In the genomic region with DNA sequence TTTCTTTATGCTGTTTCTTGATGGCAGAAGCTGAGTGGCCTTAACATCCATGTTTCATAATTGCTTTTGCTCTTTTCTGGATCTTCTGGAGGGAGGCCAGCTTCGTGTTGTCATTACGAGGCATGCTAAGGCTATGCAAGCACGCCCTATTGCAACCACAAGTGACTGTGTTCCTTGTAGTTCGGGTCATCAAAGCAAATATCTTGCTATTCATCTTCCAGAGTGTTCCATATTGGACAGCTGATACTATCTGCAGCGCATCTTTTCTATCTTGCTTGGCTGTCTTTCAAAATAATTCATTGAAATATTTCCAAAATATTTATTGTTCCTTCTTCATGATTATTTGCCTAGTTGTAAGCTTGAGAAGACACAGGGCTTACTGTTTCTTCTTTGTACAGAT, we compare ENCODE assay signal across 13 cellular contexts. TPM values are rescaled to one million over a fixed set of nuclear protein-coding genes. Genes with fewer than 3 reads are reported as not detected.
DNase-seq lines count a peak whose midpoint lies in the region; ATAC-seq and TF ChIP-seq lines count a peak whose summit lies in the region.
"Had no signal": no experiment of that assay in that cellular context is flagged by ENCODE, and none has a peak within 500 bp of the region (broad histone marks: within the 10 kb centered on the region; RNA-seq: fewer than 3 reads in every experiment).

No MANE protein-coding gene starts in this region.

- no peak overlapping the region for H2BK12ac ChIP-seq in mesenchymal stem cell (ENCODE audit: low read length in 2 of 2)

- H3K4me2 ChIP-seq in IMR-90 (ENCODE audit: low read depth, low read length) (no peak overlapping the region), mesenchymal stem cell (ENCODE audit: low read length, poor library complexity, severe bottlenecking) (no peak overlapping the region)

- POLR2A ChIA-PET in IMR-90 (lab: Charles Lee; ENCODE audit: unreplicated experiment) (no interaction called here), MCF 10A (lab: Yijun Ruan, JAX) (interaction anchor here (0.7 to 0.8 kb wide), 2 partner anchors 13 to 17 kb away, joined by 3 read pairs; no protein-coding TSS in a partner anchor)

- intact Hi-C loops in IMR-90 (cut with micrococcal nuclease), result no loop called here
- intact Hi-C loops in MCF 10A (cut with micrococcal nuclease), result loop anchor here (2.0 kb wide), 1 partner anchor 323 kb away; no protein-coding TSS in a partner anchor

- WGBS in IMR-90 (ENCODE audit: extremely low coverage in 2 of 2, insufficient read length in 1 of 2), 2 experiments, result no CpG with 5 or more reads among the region's 5 CpGs
- 40% methylated on average over 5 of the region's 5 CpGs for WGBS in mesenchymal stem cell

- H2BK5ac ChIP-seq in IMR-90 (ENCODE audit: low read depth, low read length, poor library complexity, severe bottlenecking) (no peak overlapping the region), mesenchymal stem cell (ENCODE audit: low read depth, low read length, poor library complexity, severe bottlenecking) (no peak overlapping the region)

- H3K79me1 ChIP-seq in IMR-90 (ENCODE audit: low read depth in 1 of 2, low read length in 2 of 2), result no peaks in the 10 kb centered on the region
- H3K79me1 ChIP-seq in mesenchymal stem cell (replicated peaks; ENCODE audit: low read length, poor library complexity, severe bottlenecking), result no peaks in the 10 kb centered on the region

- no peak overlapping the region for H3K4me3 Mint-ChIP-seq in MCF 10A (ENCODE audit: unreplicated experiment)
- H3K4me3 Mint-ChIP-seq: activated CD4-positive, alpha-beta T cell treated with anti-CD3 and anti-CD28 coated beads, Interleukin-2, amount 10 ng/mL, durations not matched to agents 7 days and 5 days had no signal

- H3K27ac Mint-ChIP-seq in MCF 10A (ENCODE audit: low read depth, unreplicated experiment), result no peak overlapping the region
- H3K27ac Mint-ChIP-seq: activated CD4-positive, alpha-beta T cell treated with anti-CD3 and anti-CD28 coated beads, Interleukin-2, amount 10 ng/mL, durations not matched to agents 7 days and 5 days had no signal

- H3K4ac ChIP-seq in IMR-90 (ENCODE audit: low read depth, low read length) (no peak overlapping the region), mesenchymal stem cell (ENCODE audit: low read depth in 1 of 2, low read length in 2 of 2) (no peak overlapping the region)

- no peaks in the 10 kb centered on the region for H3K9me1 ChIP-seq in IMR-90 (ENCODE audit: insufficient read depth, low read length)

- no peaks in the 10 kb centered on the region for H4K20me1 ChIP-seq in IMR-90 (ENCODE audit: insufficient read depth, low read length)

- H4K8ac ChIP-seq in IMR-90 (ENCODE audit: low read depth in 2 of 2, low read length in 2 of 2) (no peak overlapping the region), mesenchymal stem cell (ENCODE audit: low read length) (no peak overlapping the region)

- H3K4me3 ChIP-seq in IMR-90 (ENCODE audit: insufficient read depth, low read depth, low read length) (no peak overlapping the region), mesenchymal stem cell (ENCODE audit: insufficient read depth in 1 of 2, low read depth in 1 of 2, low read length in 2 of 2) (no peak overlapping the region)

- no peak overlapping the region for H3K23ac ChIP-seq in IMR-90 (ENCODE audit: low read depth, low read length)
- H3K23ac ChIP-seq in mesenchymal stem cell (ENCODE audit: low read length in 2 of 2), result no peak overlapping the region

- H3K36me3 Mint-ChIP-seq in MCF 10A (ENCODE audit: insufficient read depth, unreplicated experiment), result no peaks in the 10 kb centered on the region

- TF ChIP-seq CTCF in IMR-90 (conservative IDR thresholded peaks at IDR 0.05; ENCODE audit: low read depth, low read length) (no peak), MCF 10A (IDR thresholded peaks at IDR 0.05; ENCODE audit: unreplicated experiment) (no peak), GM10266 (IDR thresholded peaks at IDR 0.05; ENCODE audit: control insufficient read depth, insufficient read depth, low read depth, missing control alignments) (no peak)

- no peak for ATAC-seq in IMR-90 (ENCODE audit: low read depth)
- no peak for ATAC-seq in GM21367 (IDR thresholded peaks at IDR 0.05; ENCODE audit: unreplicated experiment)
- no peak for ATAC-seq in GM21825 (IDR thresholded peaks at IDR 0.05; ENCODE audit: unreplicated experiment)
- ATAC-seq: left lobe of liver had no signal

- dilution Hi-C loops in IMR-90 (cut with HindIII; ENCODE audit: low sequenced_read_pairs, unreplicated experiment), result no loop called here

- H3K36me3 ChIP-seq in IMR-90 (ENCODE audit: control insufficient read depth, insufficient read depth, low read length) (no peaks in the 10 kb centered on the region), mesenchymal stem cell (ENCODE audit: control insufficient read depth in 1 of 2, insufficient read depth in 2 of 2, low read depth in 1 of 2, low read length in 2 of 2) (no peaks in the 10 kb centered on the region)

- peaks cover 44% of the 10 kb centered on the region for H3K27me3 Mint-ChIP-seq in MCF 10A (ENCODE audit: insufficient read depth, unreplicated experiment)

- no peak for TF ChIP-seq POLR2A in IMR-90 (IDR thresholded peaks at IDR 0.05; ENCODE audit: low read depth, low read length)

- no peak overlapping the region for H2AK9ac ChIP-seq in IMR-90 (replicated peaks; ENCODE audit: low read depth, low read length, poor library complexity)

- no peaks in the 10 kb centered on the region for H3K9me3 Mint-ChIP-seq in MCF 10A (ENCODE audit: unreplicated experiment)
- H3K9me3 Mint-ChIP-seq: activated CD4-positive, alpha-beta T cell treated with anti-CD3 and anti-CD28 coated beads, Interleukin-2, amount 10 ng/mL, durations not matched to agents 7 days and 5 days had no signal

- H2BK120ac ChIP-seq in IMR-90 (ENCODE audit: low read depth, low read length) (no peak overlapping the region), mesenchymal stem cell (ENCODE audit: low read depth, low read length) (no peak overlapping the region)

- H2AFZ ChIP-seq in IMR-90 (replicated peaks; ENCODE audit: low read length, poor library complexity) (no peak overlapping the region), mesenchymal stem cell (ENCODE audit: low read depth, low read length) (no peak overlapping the region)

- no peak for TF ChIP-seq RAD21 in IMR-90 (IDR thresholded peaks at IDR 0.05; ENCODE audit: low read length)

- H3K14ac ChIP-seq in IMR-90 (replicated peaks; ENCODE audit: low read depth, low read length), result no peak overlapping the region
- H3K14ac ChIP-seq in mesenchymal stem cell (ENCODE audit: low read length in 2 of 2), result no peak overlapping the region

- H3K18ac ChIP-seq in IMR-90 (ENCODE audit: low read depth, low read length) (no peak overlapping the region), mesenchymal stem cell (ENCODE audit: low read depth in 1 of 2, low read length in 2 of 2) (no peak overlapping the region)

- no peak overlapping the region for H2BK20ac ChIP-seq in IMR-90 (ENCODE audit: low read depth, low read length)

- H3K4me1 Mint-ChIP-seq in MCF 10A (ENCODE audit: insufficient read depth, unreplicated experiment), result peaks cover 26% of the 10 kb centered on the region

- H3K9ac ChIP-seq in IMR-90 (ENCODE audit: low read depth, low read length) (no peak overlapping the region), mesenchymal stem cell (ENCODE audit: low read length) (no peak overlapping the region)

- H2AK5ac ChIP-seq in IMR-90 (ENCODE audit: low read depth, low read length) (no peak overlapping the region), mesenchymal stem cell (ENCODE audit: low read length, severe bottlenecking) (no peak overlapping the region)

- H3K56ac ChIP-seq in IMR-90 (ENCODE audit: extremely low read depth, insufficient read depth, low read length), result no peak overlapping the region

- H3K27me3 ChIP-seq in IMR-90 (ENCODE audit: control insufficient read depth, insufficient read depth, low read length) (peaks cover 11% of the 10 kb centered on the region), mesenchymal stem cell (ENCODE audit: control insufficient read depth in 1 of 2, insufficient read depth in 1 of 2, low read length in 2 of 2) (peaks cover 5 to 23% of the 10 kb centered on the region in 2 experiments)

- H2BK15ac ChIP-seq in IMR-90 (ENCODE audit: low read depth, low read length) (no peak overlapping the region), mesenchymal stem cell (ENCODE audit: low read depth, poor library complexity, severe bottlenecking) (no peak overlapping the region)

- BruUV-seq in IMR-90 (replicated peaks; lab: Mats Ljungman, UMichigan) (no TSS peak), MCF 10A (replicated peaks; lab: Mats Ljungman, UMichigan) (no TSS peak)

- no peaks in the 10 kb centered on the region for H3K4me1 ChIP-seq in IMR-90 (ENCODE audit: control insufficient read depth, insufficient read depth, low read length)
- H3K4me1 ChIP-seq in mesenchymal stem cell (ENCODE audit: control insufficient read depth, insufficient read depth, low read depth, low read length), result peaks cover 7% of the 10 kb centered on the region

- no peak overlapping the region for H4K5ac ChIP-seq in IMR-90 (ENCODE audit: low read depth, low read length)

- CTCF ChIA-PET in IMR-90 (lab: Yijun Ruan, JAX) (no interaction called here), MCF 10A (lab: Yijun Ruan, JAX) (interaction anchor here (0.7 to 3.8 kb wide), 8 partner anchors 13 to 355 kb away, joined by 3 to 20 read pairs (median 4); no protein-coding TSS in a partner anchor)

- in situ Hi-C loops in IMR-90 (cut with MboI; ENCODE audit: low sequenced_read_pairs), result loop anchor here (10.0 kb wide), 1 partner anchor 355 kb away; no protein-coding TSS in a partner anchor

- no peak overlapping the region for H4K91ac ChIP-seq in IMR-90 (ENCODE audit: insufficient read depth, low read depth, low read length)
- H4K91ac ChIP-seq in mesenchymal stem cell (ENCODE audit: low read length), result no peak overlapping the region

- peak; percentile 44 for DNase-seq in AG08395 (ENCODE audit: low spot score)
- DNase-seq in IMR-90, result peak; percentile 2
- DNase-seq in MCF 10A (ENCODE audit: unreplicated experiment), result peak; percentile 77
- DNase-seq in mesenchymal stem cell, result peak; percentile 37
- no peak for DNase-seq in GM10266 (ENCODE audit: extremely low spot score)
- DNase-seq in activated T-cell treated with anti-CD3 and anti-CD28 coated beads for 4 hours, result no peak
- DNase-seq: activated CD4-positive, alpha-beta T cell treated with anti-CD3 and anti-CD28 coated beads, Interleukin-2, amount 10 ng/mL, durations not matched to agents 7 days and 5 days; activated gamma-delta T cell; NCI-H1694 treated with DMSO at 0.1 percent for 48 hours had no signal

- H3K9me3 ChIP-seq in IMR-90 (ENCODE audit: control insufficient read depth, insufficient read depth, low read length) (no peaks in the 10 kb centered on the region), mesenchymal stem cell (ENCODE audit: control insufficient read depth, low read length) (no peaks in the 10 kb centered on the region)

- H3K27ac ChIP-seq in IMR-90 (ENCODE audit: insufficient read depth, low read length), result no peak overlapping the region
- H3K27ac ChIP-seq in mesenchymal stem cell (ENCODE audit: low read length, poor library complexity, severe bottlenecking), result no peak overlapping the region

RNA-seq across cellular contexts. Expression of gene EPHB6, which starts 5.0 kb away (rescaled TPM):
- total RNA-seq in IMR-90 (2012; rRNA removed), result under 0.01 TPM in 2 replicates
- 0.60 and 0.75 TPM in 2 replicates for polyA plus RNA-seq in IMR-90 (2012; rRNA removed)
- polyA plus RNA-seq in IMR-90 (2012; cell fraction: cytosol; rRNA removed), result 0.45 and 0.99 TPM in 2 replicates
- 0.77 and 1.9 TPM in 2 replicates for polyA plus RNA-seq in IMR-90 (2012; cell fraction: nucleus; rRNA removed; ENCODE audit: low replicate concordance)
- 0.79 and 1.4 TPM in 2 replicates for total RNA-seq in MCF 10A (2022)
- 0.33 TPM for polyA plus RNA-seq in mesenchymal stem cell (2013, experiment 1 of 2)
- polyA plus RNA-seq in mesenchymal stem cell (2013, experiment 2 of 2), result 0.67 TPM

RNA-seq across cellular contexts. Expression of gene TRPV6, which starts 25.7 kb away (rescaled TPM):
- not detected in 2 replicates for total RNA-seq in IMR-90 (2012; rRNA removed)
- 0.03 TPM in 1 of 2 replicates, not detected in the other for polyA plus RNA-seq in IMR-90 (2012; rRNA removed)
- polyA plus RNA-seq in IMR-90 (2012; cell fraction: cytosol; rRNA removed), result not detected in 2 replicates
- polyA plus RNA-seq in IMR-90 (2012; cell fraction: nucleus; rRNA removed; ENCODE audit: low replicate concordance), result 0.02 TPM in 1 of 2 replicates, not detected in the other
- 0.30 and 0.44 TPM in 2 replicates for total RNA-seq in MCF 10A (2022)
- polyA plus RNA-seq in mesenchymal stem cell (2013, experiment 1 of 2), result not detected
- not detected for polyA plus RNA-seq in mesenchymal stem cell (2013, experiment 2 of 2)
- total RNA-seq: chondrocyte had no signal

Comparison
In these comparisons a context has a peak if more than half of its experiments do, and no peak if none do; other contexts are left out.
1. DNase-seq: peak in AG08395 (single experiment), IMR-90 (single experiment), MCF 10A (single experiment) and mesenchymal stem cell (single experiment); none in GM10266 (single experiment) and activated T-cell treated with anti-CD3 and anti-CD28 coated beads for 4 hours (single experiment).